ENCODE assay signal across 22 cellular contexts in the genomic region with DNA sequence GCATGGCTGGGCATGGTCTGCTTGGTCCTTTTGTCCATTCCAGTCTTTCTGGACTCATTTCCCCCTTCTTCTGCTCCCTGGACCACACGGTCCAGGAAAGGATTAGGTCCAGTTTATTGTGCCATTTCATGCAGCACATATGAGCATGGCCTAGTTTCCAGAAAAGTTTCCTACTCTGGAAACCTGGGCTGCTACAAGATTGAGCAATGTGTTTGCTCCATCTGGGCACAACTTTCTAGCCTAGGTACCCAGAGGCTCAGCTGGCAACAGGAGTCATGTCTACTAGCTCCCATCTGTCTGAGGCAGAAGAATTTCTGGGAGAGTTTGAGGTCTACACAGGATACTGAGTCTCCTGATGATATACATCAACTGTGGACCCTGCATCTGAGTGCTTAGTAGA. TPM values are rescaled to one million over a fixed set of nuclear protein-coding genes. Genes with fewer than 3 reads are reported as not detected.
A peak's percentile ranks its signal among the peaks of the same experiment; 100 is the strongest.
DNase-seq lines count a peak whose midpoint lies in the region; ATAC-seq and TF ChIP-seq lines count a peak whose summit lies in the region.
"Had no signal": no experiment of that assay in that cellular context is flagged by ENCODE, and none has a peak within 500 bp of the region (broad histone marks: within the 10 kb centered on the region; RNA-seq: fewer than 3 reads in every experiment).

No MANE protein-coding gene starts in this region.

- H3K4me1 ChIP-seq in CD4-positive, CD25-positive, alpha-beta regulatory T cell (ENCODE audit: control insufficient read depth, insufficient read depth, low read length, poor library complexity, severe bottlenecking) = peaks cover 15% of the 10 kb centered on the region
- H3K4me1 ChIP-seq in KMS-11 (ENCODE audit: low read depth, poor library complexity, severe bottlenecking) (peaks cover 64% of the 10 kb centered on the region), adrenal gland (replicated peaks in 1 of 2) (peaks cover 7 to 15% of the 10 kb centered on the region in 2 donors), colonic mucosa (no peaks in the 10 kb centered on the region)

- no peaks in the 10 kb centered on the region for H4K20me1 ChIP-seq in KMS-11 (ENCODE audit: insufficient read depth)

- DNase-seq in CD4-positive, CD25-positive, alpha-beta regulatory T cell = no peak
- DNase-seq in left lobe of liver (ENCODE audit: low spot score) (no peak), NCI-H1436 (lab: John Stamatoyannopoulos, UW) (no peak), adrenal gland (no peak), colonic mucosa (no peak), nucleus accumbens (lab: John Stamatoyannopoulos, UW) (no peak)
- no peak for DNase-seq in stimulated activated effector memory CD8-positive, alpha-beta T cell treated with anti-CD3 and anti-CD28 coated beads, Interleukin-12 subunit alpha, Interleukin-12 subunit beta, amount 100 ng/mL, for 72 hours (ENCODE audit: low spot score in 2 of 2)
- DNase-seq: activated T-cell treated with anti-CD3 and anti-CD28 coated beads, Interleukin-2, amount 50 U/mL, for 1 hour; head of caudate nucleus; Kasumi-1; kidney; NCI-H1694; NCI-H446 treated with DMSO at 0.1 percent for 48 hours; OCI-M1; SK-N-SH; T-helper 2 cell; transverse colon had no signal

- peaks cover 9 to 31% (median 21%) of the 10 kb centered on the region in 4 donors for H3K4me1 Mint-ChIP-seq in CD4-positive, CD25-positive, alpha-beta regulatory T cell
- peaks cover 28% of the 10 kb centered on the region for H3K4me1 Mint-ChIP-seq in stimulated activated effector memory CD8-positive, alpha-beta T cell treated with anti-CD3 and anti-CD28 coated beads, Interleukin-12 subunit alpha, Interleukin-12 subunit beta, amount 100 ng/mL, for 72 hours

- H3K9ac ChIP-seq in KMS-11 (no peak overlapping the region), colonic mucosa (ENCODE audit: low read depth in 2 of 2, low read length in 2 of 2) (no peak overlapping the region)
- H3K9ac ChIP-seq: SK-N-SH had no signal

- no peak overlapping the region for H3K27ac ChIP-seq in CD4-positive, CD25-positive, alpha-beta regulatory T cell (ENCODE audit: insufficient read depth, low read length, poor library complexity, severe bottlenecking)
- H3K27ac ChIP-seq in KMS-11 = no peak overlapping the region
- H3K27ac ChIP-seq in adrenal gland = no peak overlapping the region
- no peak overlapping the region for H3K27ac ChIP-seq in colonic mucosa
- H3K27ac ChIP-seq: epithelial cell of prostate had no signal

- H3K4me3 ChIP-seq in CD4-positive, CD25-positive, alpha-beta regulatory T cell (ENCODE audit: low read depth, low read length) = peak overlapping the region; percentile 19
- no peak overlapping the region for H3K4me3 ChIP-seq in KMS-11 (IDR thresholded peaks at IDR 0.05; ENCODE audit: insufficient read depth, low read depth, low read length)
- no peak overlapping the region for H3K4me3 ChIP-seq in adrenal gland
- H3K4me3 ChIP-seq in colonic mucosa = no peak overlapping the region
- H3K4me3 ChIP-seq: GM23338, transverse colon had no signal

- no peak for ATAC-seq in CD4-positive, CD25-positive, alpha-beta regulatory T cell (ENCODE audit: low read depth in 2 of 2)
- ATAC-seq in left lobe of liver = peak; percentile 64
- no peak for ATAC-seq in stimulated activated effector memory CD8-positive, alpha-beta T cell treated with anti-CD3 and anti-CD28 coated beads, Interleukin-12 subunit alpha, Interleukin-12 subunit beta, amount 100 ng/mL, for 72 hours
- ATAC-seq: GM23338 had no signal

- intact Hi-C loops in adrenal gland (cut with DNase I) (loop anchor here (5.0 to 10.0 kb wide), 2 partner anchors 64 to 369 kb away; no protein-coding TSS in a partner anchor), colonic mucosa (cut with DNase I) (no loop called here)

- H3K9me3 ChIP-seq in CD4-positive, CD25-positive, alpha-beta regulatory T cell (ENCODE audit: control insufficient read depth in 2 of 2, low read length in 2 of 2) = no peaks in the 10 kb centered on the region
- no peaks in the 10 kb centered on the region for H3K9me3 ChIP-seq in adrenal gland (replicated peaks in 1 of 3)
- H3K9me3 ChIP-seq in colonic mucosa = no peaks in the 10 kb centered on the region
- H3K9me3 ChIP-seq: SK-N-SH, transverse colon had no signal

- H3K27ac Mint-ChIP-seq in CD4-positive, CD25-positive, alpha-beta regulatory T cell = peak overlapping the region in 2 of 3 donors; percentile 21 to 48
- H3K27ac Mint-ChIP-seq in stimulated activated effector memory CD8-positive, alpha-beta T cell treated with anti-CD3 and anti-CD28 coated beads, Interleukin-12 subunit alpha, Interleukin-12 subunit beta, amount 100 ng/mL, for 72 hours = peak overlapping the region; percentile 86
- H3K27ac Mint-ChIP-seq: GM23338; stimulated activated naive CD8-positive, alpha-beta T cell treated with anti-CD3 and anti-CD28 coated beads, Interleukin-15, Interleukin-2, amounts not matched to agents 100 ng/mL and 50 ng/mL, for 24 hours had no signal

- H3K4me2 ChIP-seq in KMS-11 = peak overlapping the region; percentile 18
- H3K4me2 ChIP-seq: GM23338, SK-N-SH had no signal

- H3K36me3 ChIP-seq in CD4-positive, CD25-positive, alpha-beta regulatory T cell (ENCODE audit: control insufficient read depth, insufficient read depth, low read length) = no peaks in the 10 kb centered on the region
- H3K36me3 ChIP-seq in KMS-11 (ENCODE audit: insufficient read depth) (no peaks in the 10 kb centered on the region), adrenal gland (replicated peaks in 1 of 2) (no peaks in the 10 kb centered on the region), colonic mucosa (no peaks in the 10 kb centered on the region)
- H3K36me3 ChIP-seq: transverse colon had no signal

- H3K36me3 Mint-ChIP-seq in CD4-positive, CD25-positive, alpha-beta regulatory T cell = no peaks in the 10 kb centered on the region
- H3K36me3 Mint-ChIP-seq in stimulated activated effector memory CD8-positive, alpha-beta T cell treated with anti-CD3 and anti-CD28 coated beads, Interleukin-12 subunit alpha, Interleukin-12 subunit beta, amount 100 ng/mL, for 72 hours = no peaks in the 10 kb centered on the region
- H3K36me3 Mint-ChIP-seq: brain had no signal

- peaks cover 5% of the 10 kb centered on the region for H3K27me3 ChIP-seq in CD4-positive, CD25-positive, alpha-beta regulatory T cell (ENCODE audit: control insufficient read depth, insufficient read depth, low read length)
- H3K27me3 ChIP-seq in KMS-11 (ENCODE audit: insufficient read depth, low read depth) = peaks cover 11% of the 10 kb centered on the region; the same call in 1 of the 2 replicates
- no peaks in the 10 kb centered on the region for H3K27me3 ChIP-seq in adrenal gland
- H3K27me3 ChIP-seq in colonic mucosa = no peaks in the 10 kb centered on the region
- H3K27me3 ChIP-seq: transverse colon had no signal

- H3K9me3 Mint-ChIP-seq in CD4-positive, CD25-positive, alpha-beta regulatory T cell = no peaks in the 10 kb centered on the region
- H3K9me3 Mint-ChIP-seq in stimulated activated effector memory CD8-positive, alpha-beta T cell treated with anti-CD3 and anti-CD28 coated beads, Interleukin-12 subunit alpha, Interleukin-12 subunit beta, amount 100 ng/mL, for 72 hours = no peaks in the 10 kb centered on the region
- H3K9me3 Mint-ChIP-seq: brain; GM23338; stimulated activated naive CD8-positive, alpha-beta T cell treated with anti-CD3 and anti-CD28 coated beads, Interleukin-15, Interleukin-2, amounts not matched to agents 100 ng/mL and 50 ng/mL, for 24 hours had no signal

- H3K27me3 Mint-ChIP-seq in CD4-positive, CD25-positive, alpha-beta regulatory T cell = peaks cover 12% of the 10 kb centered on the region
- H3K27me3 Mint-ChIP-seq: brain had no signal

- TF ChIP-seq CTCF in KMS-11 (conservative IDR thresholded peaks at IDR 0.05; ENCODE audit: low read depth, low read length) = no peak
- no peak for TF ChIP-seq CTCF in adrenal gland (IDR thresholded peaks at IDR 0.05)
- TF ChIP-seq CTCF in colonic mucosa (IDR thresholded peaks at IDR 0.05) = no peak

- no peak for TF ChIP-seq POLR2A in adrenal gland (IDR thresholded peaks at IDR 0.05)

- 58 to 73% (median 66%) methylated on average over 1 of the region's 1 CpG for WGBS in adrenal gland, 4 donors

- H2AFZ ChIP-seq in KMS-11 (ENCODE audit: low read depth) = peak overlapping the region; percentile 14; the same call in 1 of the 2 replicates
- H2AFZ ChIP-seq: GM23338 had no signal

- H3K4me3 Mint-ChIP-seq in CD4-positive, CD25-positive, alpha-beta regulatory T cell = peak overlapping the region in 2 of 4 donors; percentile 25 to 42
- peak overlapping the region; percentile 16 for H3K4me3 Mint-ChIP-seq in stimulated activated effector memory CD8-positive, alpha-beta T cell treated with anti-CD3 and anti-CD28 coated beads, Interleukin-12 subunit alpha, Interleukin-12 subunit beta, amount 100 ng/mL, for 72 hours
- H3K4me3 Mint-ChIP-seq: brain; GM23338; stimulated activated naive CD8-positive, alpha-beta T cell treated with anti-CD3 and anti-CD28 coated beads, Interleukin-15, Interleukin-2, amounts not matched to agents 100 ng/mL and 50 ng/mL, for 24 hours had no signal

- no peaks in the 10 kb centered on the region for H3K79me2 ChIP-seq in KMS-11 (ENCODE audit: insufficient read depth, low read depth)

RNA-seq across cellular contexts. Expression of a gene that starts 14.8 kb away (rescaled TPM):
- not detected for total RNA-seq in CD4-positive, CD25-positive, alpha-beta regulatory T cell
- polyA plus RNA-seq in CD4-positive, CD25-positive, alpha-beta regulatory T cell = not detected
- 1.7 TPM for total RNA-seq in left lobe of liver
- 100 to 1,000 TPM in 1 of 8 donors, 10 to 100 TPM in 7; 12.1 to 231 (median 22.6) TPM for total RNA-seq in adrenal gland
- polyA plus RNA-seq in adrenal gland = 10 to 100 TPM; 12.1 to 19.2 (median 17.2) TPM
- total RNA-seq in colonic mucosa = 10 to 100 TPM; 38.6 to 49.3 TPM
- polyA plus RNA-seq: SK-N-SH had no signal

RNA-seq across cellular contexts. Expression of a gene that starts 30.8 kb away (rescaled TPM):
- 1,002 TPM for total RNA-seq in CD4-positive, CD25-positive, alpha-beta regulatory T cell
- 100 to 1,000 TPM; 153 to 176 (median 165) TPM for polyA plus RNA-seq in CD4-positive, CD25-positive, alpha-beta regulatory T cell
- total RNA-seq in left lobe of liver = 2.8 TPM
- total RNA-seq in adrenal gland = 100 to 1,000 TPM in 2 of 8 donors, 10 to 100 TPM in 6; 11.4 to 175 (median 52.5) TPM
- polyA plus RNA-seq in adrenal gland = 10 to 100 TPM; 16.6 to 58.8 (median 24.0) TPM
- 10 to 100 TPM; 66.4 to 88.0 TPM for total RNA-seq in colonic mucosa
